20 cellular contexts compared by ENCODE assay signal in genomic region chr7:55202150-55202913, GRCh38.
A peak's percentile ranks its signal among the peaks of the same experiment; 100 is the strongest.
DNase-seq lines count a peak whose midpoint lies in the region; ATAC-seq and TF ChIP-seq lines count a peak whose summit lies in the region.
"Had no signal": no experiment of that assay in that cellular context is flagged by ENCODE, and none has a peak within 500 bp of the region (broad histone marks: within the 10 kb centered on the region; RNA-seq: fewer than 3 reads in every experiment).

No MANE protein-coding gene starts in this region.

- no peak overlapping the region for H3K14ac ChIP-seq in neuronal stem cell (ENCODE audit: low read length)

- CTCF ChIA-PET in AG04450 (lab: Charles Lee) (interaction anchor here (2.4 kb wide), 1 partner anchor 429 kb away, joined by 6 read pairs; no protein-coding TSS in a partner anchor), PC-9 (lab: Charles Lee) (no interaction called here), mammary epithelial cell (lab: Charles Lee; ENCODE audit: low non-redundant PET) (no interaction called here)

- no peaks in the 10 kb centered on the region for H3K9me3 Mint-ChIP-seq in endodermal cell
- H3K9me3 Mint-ChIP-seq: CD4-positive, alpha-beta T cell; GM23338 had no signal

- H3K9me3 ChIP-seq in AG04450 (ENCODE audit: control insufficient read depth, insufficient read depth, low read length): no peaks in the 10 kb centered on the region
- no peaks in the 10 kb centered on the region for H3K9me3 ChIP-seq in PC-9 (ENCODE audit: insufficient read depth, low read depth)
- peaks cover 0 to 12% of the 10 kb centered on the region in 2 donors for H3K9me3 ChIP-seq in neuronal stem cell (replicated peaks in 1 of 2; ENCODE audit: control insufficient read depth in 2 of 2, insufficient read depth in 1 of 2, low read depth in 1 of 2, low read length in 2 of 2)
- H3K9me3 ChIP-seq in Peyer's patch: no peaks in the 10 kb centered on the region
- peaks cover 7% of the 10 kb centered on the region for H3K9me3 ChIP-seq in endodermal cell (ENCODE audit: control insufficient read depth, low read length)
- H3K9me3 ChIP-seq in mammary epithelial cell (replicated peaks; ENCODE audit: insufficient read depth, low read length): no peaks in the 10 kb centered on the region
- H3K9me3 ChIP-seq: BLaER1, Caco-2, SJCRH30 had no signal

- H3K79me2 ChIP-seq in PC-9 (ENCODE audit: low read depth) (peaks cover 15% of the 10 kb centered on the region; the same call in 1 of the 2 replicates), mammary epithelial cell (ENCODE audit: insufficient read depth, low read length) (peaks cover 26% of the 10 kb centered on the region)

- H3F3A ChIP-seq in PC-9 (ENCODE audit: insufficient read depth, low read depth): peaks cover 91% of the 10 kb centered on the region

- H3K4ac ChIP-seq in neuronal stem cell (ENCODE audit: low read length): no peak overlapping the region

- H3K27ac ChIP-seq in AG04450 (ENCODE audit: low read depth, low read length): peak overlapping the region; percentile 13
- peak overlapping the region; percentile 4; the same call in 1 of the 2 replicates for H3K27ac ChIP-seq in PC-9
- no peak overlapping the region for H3K27ac ChIP-seq in foreskin keratinocyte
- H3K27ac ChIP-seq in neuronal stem cell (replicated peaks; ENCODE audit: low read length): no peak overlapping the region
- no peak overlapping the region for H3K27ac ChIP-seq in Peyer's patch
- no peak overlapping the region for H3K27ac ChIP-seq in endodermal cell (ENCODE audit: low read depth, low read length)
- H3K27ac ChIP-seq in mammary epithelial cell (ENCODE audit: insufficient read depth, low read depth, low read length): no peak overlapping the region
- H3K27ac ChIP-seq: BLaER1, SJCRH30 had no signal

- H3K4me3 ChIP-seq in AG04450 (ENCODE audit: low read depth, low read length) (no peak overlapping the region), PC-9 (no peak overlapping the region), neuronal stem cell (ENCODE audit: low read length in 2 of 2) (no peak overlapping the region), Peyer's patch (no peak overlapping the region), endodermal cell (ENCODE audit: low read length) (no peak overlapping the region), mammary epithelial cell (replicated peaks in 1 of 3; ENCODE audit: insufficient read depth in 1 of 3, low read depth in 2 of 3, low read length in 3 of 3) (no peak overlapping the region)
- H3K4me3 ChIP-seq: BLaER1, GM23338, SJCRH30 had no signal

- no peak for DNase-seq in AG04450 (ENCODE audit: low read depth, low spot score)
- DNase-seq in PC-9: no peak
- no peak for DNase-seq in foreskin keratinocyte
- no peak for DNase-seq in neuronal stem cell (ENCODE audit: low spot score)
- no peak for DNase-seq in medulla oblongata (ENCODE audit: extremely low spot score)
- DNase-seq in Peyer's patch: no peak
- DNase-seq in endodermal cell: no peak
- DNase-seq in mammary epithelial cell: no peak
- DNase-seq: Caco-2; CD4-positive, alpha-beta T cell; Kasumi-1; NCI-H1694; NCI-H2081 treated with DMSO at 0.1 percent for 48 hours; NCI-H2171 treated with DMSO at 0.1 percent for 48 hours; NCI-H524 treated with DMSO at 0.1 percent for 48 hours; PC-3; SJCRH30 had no signal

- H2AFZ ChIP-seq in PC-9 (no peak overlapping the region), neuronal stem cell (ENCODE audit: low read length) (no peak overlapping the region), mammary epithelial cell (ENCODE audit: low read depth, low read length) (no peak overlapping the region)
- H2AFZ ChIP-seq: GM23338 had no signal

- POLR2A ChIA-PET in AG04450 (lab: Yijun Ruan, JAX) (no interaction called here), PC-9 (lab: Charles Lee; ENCODE audit: unreplicated experiment) (interaction anchor here (0.6 kb wide), 1 partner anchor 175 kb away, joined by 4 read pairs; no protein-coding TSS in a partner anchor)

- H3K27me3 ChIP-seq in AG04450 (ENCODE audit: control insufficient read depth, insufficient read depth, low read length) (no peaks in the 10 kb centered on the region), PC-9 (ENCODE audit: insufficient read depth, low read depth) (no peaks in the 10 kb centered on the region), foreskin keratinocyte (no peaks in the 10 kb centered on the region), neuronal stem cell (ENCODE audit: control insufficient read depth in 3 of 3, insufficient read depth in 3 of 3, low read depth in 1 of 3, low read length in 3 of 3) (peaks cover 0 to 9% (median 0%) of the 10 kb centered on the region in 3 experiments), Peyer's patch (no peaks in the 10 kb centered on the region), endodermal cell (ENCODE audit: control insufficient read depth, insufficient read depth, low read length, poor library complexity, severe bottlenecking) (no peaks in the 10 kb centered on the region), mammary epithelial cell (ENCODE audit: insufficient read depth, low read length) (no peaks in the 10 kb centered on the region)
- H3K27me3 ChIP-seq: BLaER1, SJCRH30 had no signal

- no CpG with 5 or more reads among the region's 13 CpGs for WGBS in neuronal stem cell (ENCODE audit: extremely low coverage in 2 of 2, insufficient read length in 2 of 2, insufficient replicate concordance in 1 of 2), 2 donors
- WGBS in endodermal cell (ENCODE audit: insufficient coverage in 1 of 2, insufficient read length in 1 of 2), 2 experiments: 92 to 93% methylated on average over 11 to 13 of the region's 13 CpGs
- 90% methylated on average over 11 of the region's 13 CpGs for WGBS in mammary epithelial cell (ENCODE audit: low coverage, missing lambda C conversion rate)

- H4K8ac ChIP-seq in neuronal stem cell (ENCODE audit: low read depth, low read length): no peak overlapping the region

- no peak overlapping the region for H2BK5ac ChIP-seq in neuronal stem cell (ENCODE audit: low read length)

- H3K27me3 Mint-ChIP-seq in endodermal cell (ENCODE audit: insufficient read depth): no peaks in the 10 kb centered on the region
- H3K27me3 Mint-ChIP-seq: CD4-positive, alpha-beta T cell had no signal

- H3K36me3 Mint-ChIP-seq in endodermal cell (ENCODE audit: low read depth): no peaks in the 10 kb centered on the region

- peaks cover 94% of the 10 kb centered on the region for H3K36me3 ChIP-seq in PC-9 (ENCODE audit: low read depth)
- peaks cover 16 to 72% of the 10 kb centered on the region in 2 donors for H3K36me3 ChIP-seq in neuronal stem cell (replicated peaks in 1 of 2; ENCODE audit: control insufficient read depth in 2 of 2, insufficient read depth in 2 of 2, low read length in 2 of 2)
- H3K36me3 ChIP-seq in Peyer's patch: peaks cover 0 to 69% (median 0%) of the 10 kb centered on the region in 3 donors
- H3K36me3 ChIP-seq in endodermal cell (ENCODE audit: control insufficient read depth, insufficient read depth, low read length): peaks cover 8% of the 10 kb centered on the region
- H3K36me3 ChIP-seq in mammary epithelial cell (ENCODE audit: insufficient read depth, low read length): peaks cover 85% of the 10 kb centered on the region
- H3K36me3 ChIP-seq: BLaER1 had no signal

- peaks cover 2% of the 10 kb centered on the region for H3K79me1 ChIP-seq in neuronal stem cell (ENCODE audit: low read depth, low read length)

- no peak overlapping the region for H3K27ac Mint-ChIP-seq in endodermal cell
- H3K27ac Mint-ChIP-seq: CD4-positive, alpha-beta T cell; GM23338 had no signal

- H3K4me3 Mint-ChIP-seq in endodermal cell: no peak overlapping the region
- H3K4me3 Mint-ChIP-seq: CD4-positive, alpha-beta T cell; GM23338 had no signal

- H2BK12ac ChIP-seq in neuronal stem cell (ENCODE audit: low read length): no peak overlapping the region

- H4K20me1 ChIP-seq in PC-9 (ENCODE audit: insufficient read depth): 0 out of 2 replicates have a peak, but pooled peaks cover 15% of the 10 kb centered on the region
- no peaks in the 10 kb centered on the region for H4K20me1 ChIP-seq in mammary epithelial cell (ENCODE audit: insufficient read depth, low read length)
- H4K20me1 ChIP-seq: BLaER1 had no signal

- H3K9me2 ChIP-seq in PC-9 (ENCODE audit: insufficient read depth): no peaks in the 10 kb centered on the region

- H3K23ac ChIP-seq in neuronal stem cell (ENCODE audit: low read depth, low read length, poor library complexity): no peak overlapping the region

- H3K4me1 ChIP-seq in PC-9 (replicated peaks; ENCODE audit: insufficient read depth): no peaks in the 10 kb centered on the region
- H3K4me1 ChIP-seq in foreskin keratinocyte: no peaks in the 10 kb centered on the region
- peaks cover 0 to 2% of the 10 kb centered on the region in 2 donors for H3K4me1 ChIP-seq in neuronal stem cell (ENCODE audit: control insufficient read depth in 2 of 2, insufficient read depth in 1 of 2, low read depth in 1 of 2, low read length in 2 of 2)
- H3K4me1 ChIP-seq in Peyer's patch: no peaks in the 10 kb centered on the region
- H3K4me1 ChIP-seq in endodermal cell (ENCODE audit: control insufficient read depth, insufficient read depth, low read length): no peaks in the 10 kb centered on the region
- H3K4me1 ChIP-seq in mammary epithelial cell (ENCODE audit: insufficient read depth, low read length): no peaks in the 10 kb centered on the region
- H3K4me1 ChIP-seq: BLaER1, Caco-2, SJCRH30 had no signal

- in situ Hi-C loops in mammary epithelial cell (cut with MboI; ENCODE audit: low sequenced_read_pairs in 2 of 2): no loop called here

- peak overlapping the region; percentile 40 for H3K18ac ChIP-seq in neuronal stem cell (ENCODE audit: low read length)

- TF ChIP-seq CTCF in AG04450 (IDR thresholded peaks at IDR 0.05; ENCODE audit: low read depth, low read length): no peak
- no peak for TF ChIP-seq CTCF in PC-9 (conservative IDR thresholded peaks at IDR 0.05)
- TF ChIP-seq CTCF in foreskin keratinocyte (conservative IDR thresholded peaks at IDR 0.05): no peak
- no peak for TF ChIP-seq CTCF in Peyer's patch (IDR thresholded peaks at IDR 0.05)
- TF ChIP-seq CTCF in endodermal cell (conservative IDR thresholded peaks at IDR 0.05): no peak
- no peak for TF ChIP-seq CTCF in mammary epithelial cell (conservative IDR thresholded peaks at IDR 0.05 in 1 of 2, IDR thresholded peaks at IDR 0.05 in 1 of 2; ENCODE audit: extremely low read depth in 1 of 2, insufficient read depth in 1 of 2, low read depth in 1 of 2, low read length in 2 of 2)

- no peak overlapping the region for H2AK5ac ChIP-seq in neuronal stem cell (ENCODE audit: low read depth, low read length)

- dilution Hi-C loops in mammary epithelial cell (cut with HindIII; ENCODE audit: low sequenced_read_pairs): no loop called here

- no peak overlapping the region for H2BK15ac ChIP-seq in neuronal stem cell (ENCODE audit: low read length)

- H3K4me2 ChIP-seq in PC-9: no peak overlapping the region
- H3K4me2 ChIP-seq in neuronal stem cell (ENCODE audit: insufficient read depth, low read length, poor library complexity, severe bottlenecking): no peak overlapping the region
- no peak overlapping the region for H3K4me2 ChIP-seq in mammary epithelial cell (ENCODE audit: insufficient read depth, low read depth, low read length)
- H3K4me2 ChIP-seq: BLaER1, GM23338 had no signal

- intact Hi-C loops in PC-9 (cut with micrococcal nuclease; ENCODE audit: unreplicated experiment) (no loop called here), mammary epithelial cell (cut with micrococcal nuclease) (no loop called here)

- H2BK120ac ChIP-seq in neuronal stem cell (ENCODE audit: low read depth, low read length): no peak overlapping the region

- no peak overlapping the region for H4K91ac ChIP-seq in neuronal stem cell (ENCODE audit: low read depth, low read length, poor library complexity)

- peak; percentile 29 for ATAC-seq in foreskin keratinocyte
- ATAC-seq: GM23338, HCT116, PC-3 had no signal

- H3K4me1 Mint-ChIP-seq in endodermal cell: no peaks in the 10 kb centered on the region

- no peak for TF ChIP-seq POLR2A in Peyer's patch (IDR thresholded peaks at IDR 0.05)

- H3K9ac ChIP-seq in neuronal stem cell (ENCODE audit: low read depth, low read length, poor library complexity): peak overlapping the region; percentile 57
- H3K9ac ChIP-seq in endodermal cell (ENCODE audit: extremely low read depth, low read length, poor library complexity, severe bottlenecking): no peak overlapping the region
- H3K9ac ChIP-seq in mammary epithelial cell (ENCODE audit: insufficient read depth, low read length): no peak overlapping the region
- H3K9ac ChIP-seq: BLaER1 had no signal

- BruUV-seq in PC-9 (replicated peaks; lab: Mats Ljungman, UMichigan): no TSS peak
- BruUV-seq in mammary epithelial cell (replicated peaks; lab: Mats Ljungman, UMichigan): no TSS peak

Comparison
In these comparisons a context has a peak if more than half of its experiments do, and no peak if none do; other contexts are left out.
1. H3K27ac ChIP-seq: peak in AG04450 (single experiment) and PC-9 (single experiment); none in foreskin keratinocyte (single experiment), neuronal stem cell (single experiment), Peyer's patch (0 of 4), endodermal cell (single experiment) and mammary epithelial cell (single experiment).